Comparison of ENCODE assay signal across 1 cellular context in genomic region chr16:89519881-89520280, GRCh38.
TF ChIP-seq lines count a peak whose summit lies in the region.

No MANE protein-coding gene starts in this region.

TF ChIP-seq in IMR-90, 13 proteins besides CTCF, POLR2A, EP300 and RAD21:
- TF ChIP-seq FOS (IDR thresholded peaks at IDR 0.05; ENCODE audit: low read depth, low read length) (no peak), NFE2L2 (IDR thresholded peaks at IDR 0.05; ENCODE audit: low read depth, low read length) (no peak), RCOR1 (IDR thresholded peaks at IDR 0.05; ENCODE audit: insufficient replicate concordance, low read length) (no peak), MAZ (IDR thresholded peaks at IDR 0.05; ENCODE audit: borderline replicate concordance, low read depth, low read length) (no peak), CEBPB (IDR thresholded peaks at IDR 0.05; ENCODE audit: low read depth, low read length) (no peak), SMC3 (IDR thresholded peaks at IDR 0.05; ENCODE audit: low read depth, low read length) (no peak), CHD1 (IDR thresholded peaks at IDR 0.05; ENCODE audit: low read depth, low read length) (no peak), RFX5 (IDR thresholded peaks at IDR 0.05; ENCODE audit: low read depth, low read length) (no peak), MAFK (IDR thresholded peaks at IDR 0.05; ENCODE audit: low read depth, low read length) (no peak), BHLHE40 (IDR thresholded peaks at IDR 0.05; ENCODE audit: low read depth, low read length) (no peak), MXI1 (IDR thresholded peaks at IDR 0.05; ENCODE audit: borderline replicate concordance, low read depth, low read length) (no peak)
- TF ChIP-seq, protein P1, sequence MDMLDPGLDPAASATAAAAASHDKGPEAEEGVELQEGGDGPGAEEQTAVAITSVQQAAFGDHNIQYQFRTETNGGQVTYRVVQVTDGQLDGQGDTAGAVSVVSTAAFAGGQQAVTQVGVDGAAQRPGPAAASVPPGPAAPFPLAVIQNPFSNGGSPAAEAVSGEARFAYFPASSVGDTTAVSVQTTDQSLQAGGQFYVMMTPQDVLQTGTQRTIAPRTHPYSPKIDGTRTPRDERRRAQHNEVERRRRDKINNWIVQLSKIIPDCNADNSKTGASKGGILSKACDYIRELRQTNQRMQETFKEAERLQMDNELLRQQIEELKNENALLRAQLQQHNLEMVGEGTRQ (IDR thresholded peaks at IDR 0.05; ENCODE audit: low read depth, low read length), result no peak
- TF ChIP-seq, protein P2, sequence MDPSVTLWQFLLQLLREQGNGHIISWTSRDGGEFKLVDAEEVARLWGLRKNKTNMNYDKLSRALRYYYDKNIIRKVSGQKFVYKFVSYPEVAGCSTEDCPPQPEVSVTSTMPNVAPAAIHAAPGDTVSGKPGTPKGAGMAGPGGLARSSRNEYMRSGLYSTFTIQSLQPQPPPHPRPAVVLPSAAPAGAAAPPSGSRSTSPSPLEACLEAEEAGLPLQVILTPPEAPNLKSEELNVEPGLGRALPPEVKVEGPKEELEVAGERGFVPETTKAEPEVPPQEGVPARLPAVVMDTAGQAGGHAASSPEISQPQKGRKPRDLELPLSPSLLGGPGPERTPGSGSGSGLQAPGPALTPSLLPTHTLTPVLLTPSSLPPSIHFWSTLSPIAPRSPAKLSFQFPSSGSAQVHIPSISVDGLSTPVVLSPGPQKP (IDR thresholded peaks at IDR 0.05; ENCODE audit: borderline replicate concordance, low read depth, low read length), result no peak
